In genomic region chr17:36545465-36546417, GRCh38 we compare ENCODE assay signal across 8 cellular contexts. TPM values are rescaled to one million over a fixed set of nuclear protein-coding genes. Genes with fewer than 3 reads are reported as not detected.
A peak's percentile ranks its signal among the peaks of the same experiment; 100 is the strongest.
DNase-seq lines count a peak whose midpoint lies in the region; ATAC-seq and TF ChIP-seq lines count a peak whose summit lies in the region.

No MANE protein-coding gene starts in this region.

- peak; percentile 95 for DNase-seq in GM10248 (ENCODE audit: extremely low spot score)
- peak; percentile 79 for DNase-seq in NCI-H1048 (lab: John Stamatoyannopoulos, UW)
- DNase-seq in SK-N-MC (ENCODE audit: low read depth, low spot score) = peak; percentile 77
- peak; percentile 99 for DNase-seq in glutamatergic neuron
- DNase-seq in osteocyte (ENCODE audit: extremely low spot score, unreplicated experiment) = peak; percentile 99
- peak; percentile 90 for DNase-seq in thoracic aorta (ENCODE audit: low spot score)

- peak overlapping the region; percentile 93 for H3K27ac ChIP-seq in SK-N-MC
- H3K27ac ChIP-seq in thoracic aorta = peak overlapping the region; percentile 73 to 87

- H3K4me3 Mint-ChIP-seq in activated naive CD8-positive, alpha-beta T cell = peak overlapping the region; percentile 94
- peak overlapping the region; percentile 93 for H3K4me3 Mint-ChIP-seq in glutamatergic neuron (ENCODE audit: unreplicated experiment)
- H3K4me3 Mint-ChIP-seq in osteocyte (ENCODE audit: unreplicated experiment) = peak overlapping the region; percentile 85

- peak; percentile 62 for ATAC-seq in HG02571 (IDR thresholded peaks at IDR 0.05; ENCODE audit: unreplicated experiment)
- peak; percentile 87 for ATAC-seq in thoracic aorta (ENCODE audit: insufficient number of reproducible peaks, low FRiP score, low read depth)

- H3K36me3 ChIP-seq in SK-N-MC (ENCODE audit: insufficient read depth, low read length) (peaks cover 42% of the 10 kb centered on the region), thoracic aorta (no peaks in the 10 kb centered on the region)

- H3K9me3 ChIP-seq in SK-N-MC (ENCODE audit: low read depth, low read length) = no peaks in the 10 kb centered on the region
- H3K9me3 ChIP-seq in thoracic aorta = no peaks in the 10 kb centered on the region

- H3K27me3 ChIP-seq in thoracic aorta (replicated peaks; ENCODE audit: insufficient read depth) = no peaks in the 10 kb centered on the region

- TF ChIP-seq CTCF in GM10248 (IDR thresholded peaks at IDR 0.05; ENCODE audit: control extremely low read depth, extremely low read depth, low read depth, missing control alignments) (no peak), glutamatergic neuron (IDR thresholded peaks at IDR 0.05; ENCODE audit: partially characterized antibody, unreplicated experiment) (no peak), osteocyte (IDR thresholded peaks at IDR 0.05) (no peak), thoracic aorta (IDR thresholded peaks at IDR 0.05) (no peak)

- H3K9ac ChIP-seq in SK-N-MC (ENCODE audit: insufficient read length) = peak overlapping the region; percentile 98

- no peaks in the 10 kb centered on the region for H3K27me3 Mint-ChIP-seq in activated naive CD8-positive, alpha-beta T cell
- H3K27me3 Mint-ChIP-seq in glutamatergic neuron (ENCODE audit: unreplicated experiment) (peaks cover 15% of the 10 kb centered on the region), osteocyte (ENCODE audit: unreplicated experiment) (no peaks in the 10 kb centered on the region)

- CTCF ChIA-PET in GM10248 (lab: Yijun Ruan, JAX) = interaction anchor here (1.1 to 3.1 kb wide), 5 partner anchors 9 to 56 kb away, joined by 4 to 8 read pairs (median 6); partner anchors contain the start of genes MRM1, MYO19 and PIGW

- no peaks in the 10 kb centered on the region for H3K9me3 Mint-ChIP-seq in activated naive CD8-positive, alpha-beta T cell (ENCODE audit: low read depth)
- peaks cover 13% of the 10 kb centered on the region for H3K9me3 Mint-ChIP-seq in glutamatergic neuron (ENCODE audit: unreplicated experiment)
- H3K9me3 Mint-ChIP-seq in osteocyte (ENCODE audit: unreplicated experiment) = no peaks in the 10 kb centered on the region

- peak overlapping the region; percentile 96 for H3K27ac Mint-ChIP-seq in activated naive CD8-positive, alpha-beta T cell
- H3K27ac Mint-ChIP-seq in glutamatergic neuron (ENCODE audit: unreplicated experiment) (peak overlapping the region; percentile 97), osteocyte (ENCODE audit: unreplicated experiment) (peak overlapping the region; percentile 94)

- POLR2A ChIA-PET in GM10248 (lab: Yijun Ruan, JAX) = interaction anchor here (1.0 kb wide), 1 partner anchor 10 kb away, joined by 4 read pairs; no protein-coding TSS in a partner anchor

- H3K4me3 ChIP-seq in SK-N-MC = peak overlapping the region; percentile 89
- peak overlapping the region; percentile 100 for H3K4me3 ChIP-seq in thoracic aorta

- H3K4me1 ChIP-seq in thoracic aorta (ENCODE audit: control insufficient read depth in 1 of 2, low read depth in 2 of 2) = peaks cover 32 to 59% of the 10 kb centered on the region in 2 donors

- H3K4me1 Mint-ChIP-seq in activated naive CD8-positive, alpha-beta T cell (ENCODE audit: low read depth) = peaks cover 46% of the 10 kb centered on the region
- H3K4me1 Mint-ChIP-seq in glutamatergic neuron (ENCODE audit: low read depth, unreplicated experiment) (peaks cover 6% of the 10 kb centered on the region), osteocyte (ENCODE audit: unreplicated experiment) (peaks cover 48% of the 10 kb centered on the region)

- H3K36me3 Mint-ChIP-seq in activated naive CD8-positive, alpha-beta T cell = peaks cover 4% of the 10 kb centered on the region
- no peaks in the 10 kb centered on the region for H3K36me3 Mint-ChIP-seq in glutamatergic neuron (ENCODE audit: unreplicated experiment)
- peaks cover 10% of the 10 kb centered on the region for H3K36me3 Mint-ChIP-seq in osteocyte (ENCODE audit: unreplicated experiment)

RNA-seq across cellular contexts. Expression of gene GGNBP2, which starts 1.0 kb away (rescaled TPM):
- total RNA-seq in glutamatergic neuron (ENCODE audit: unreplicated experiment) (105 TPM), osteocyte (67.7 and 76.1 TPM in 2 replicates), thoracic aorta (10 to 100 TPM; 57.3 to 69.8 TPM)

RNA-seq across cellular contexts. Expression of gene PIGW, which starts 11.0 kb away (rescaled TPM):
- 10.6 TPM for total RNA-seq in glutamatergic neuron (ENCODE audit: unreplicated experiment)
- 9.7 and 10.0 TPM in 2 replicates for total RNA-seq in osteocyte
- 10 to 100 TPM in 1 of 2 donors, 1 to 10 TPM in 1; 1.8 to 10.7 TPM for total RNA-seq in thoracic aorta

RNA-seq across cellular contexts. Expression of gene MYO19, which starts 11.1 kb away (rescaled TPM):
- total RNA-seq in glutamatergic neuron (ENCODE audit: unreplicated experiment) = 88.4 TPM
- 65.8 and 65.9 TPM in 2 replicates for total RNA-seq in osteocyte
- total RNA-seq in thoracic aorta = 10 to 100 TPM; 43.9 to 66.7 TPM

RNA-seq across cellular contexts. Expression of gene DHRS11, which starts 45.9 kb away (rescaled TPM):
- 13.4 TPM for total RNA-seq in glutamatergic neuron (ENCODE audit: unreplicated experiment)
- 7.1 TPM in 2 replicates for total RNA-seq in osteocyte
- total RNA-seq in thoracic aorta = 10 to 100 TPM; 10.1 to 17.3 TPM

RNA-seq across cellular contexts. Expression of gene MRM1, which starts 55.6 kb away (rescaled TPM):
- total RNA-seq in glutamatergic neuron (ENCODE audit: unreplicated experiment) (2.3 TPM), osteocyte (3.6 and 4.3 TPM in 2 replicates), thoracic aorta (1 to 10 TPM; 3.8 to 3.9 TPM)

Comparison
In these comparisons a context has a peak if more than half of its experiments do, and no peak if none do; other contexts are left out.
1. Peak in every context shown above with its lines: DNase-seq, ATAC-seq, H3K4me3 ChIP-seq and H3K27ac ChIP-seq.